Comparison of ENCODE assay signal across 1 cellular context in the genomic region with DNA sequence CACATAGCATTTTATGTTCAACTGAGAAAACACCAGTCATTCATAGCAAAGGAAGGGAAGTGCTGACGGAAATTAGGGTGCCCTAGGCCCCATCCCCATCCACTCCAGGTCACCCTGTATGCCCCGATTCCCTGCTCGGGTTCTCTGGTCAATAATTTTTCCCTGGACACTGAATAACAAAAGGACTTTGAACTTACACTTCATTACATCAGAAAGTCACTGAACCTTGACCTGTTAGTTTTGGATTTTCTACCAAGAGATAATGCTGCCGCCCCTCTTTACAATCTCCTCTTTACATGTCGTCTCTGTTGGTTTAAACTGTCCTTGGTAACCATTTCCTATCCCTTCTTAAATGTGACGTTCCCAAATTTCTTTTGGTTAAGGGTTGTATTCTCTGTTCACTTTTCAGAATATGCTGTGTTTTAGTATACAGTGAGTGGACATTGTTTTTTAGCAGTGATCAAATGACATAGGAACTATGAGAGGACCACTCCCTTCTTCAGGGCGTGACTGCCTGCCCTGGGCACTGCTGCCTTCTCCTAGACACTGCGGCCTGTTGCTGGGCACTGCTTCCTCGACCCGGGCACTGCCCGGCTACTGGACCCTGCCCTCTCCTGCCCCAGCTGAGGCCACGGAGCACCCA.
TF ChIP-seq lines count a peak whose summit lies in the region.

No MANE protein-coding gene starts in this region.

TF ChIP-seq in IMR-90, 13 proteins besides CTCF, POLR2A, EP300 and RAD21:
- TF ChIP-seq, protein P1, sequence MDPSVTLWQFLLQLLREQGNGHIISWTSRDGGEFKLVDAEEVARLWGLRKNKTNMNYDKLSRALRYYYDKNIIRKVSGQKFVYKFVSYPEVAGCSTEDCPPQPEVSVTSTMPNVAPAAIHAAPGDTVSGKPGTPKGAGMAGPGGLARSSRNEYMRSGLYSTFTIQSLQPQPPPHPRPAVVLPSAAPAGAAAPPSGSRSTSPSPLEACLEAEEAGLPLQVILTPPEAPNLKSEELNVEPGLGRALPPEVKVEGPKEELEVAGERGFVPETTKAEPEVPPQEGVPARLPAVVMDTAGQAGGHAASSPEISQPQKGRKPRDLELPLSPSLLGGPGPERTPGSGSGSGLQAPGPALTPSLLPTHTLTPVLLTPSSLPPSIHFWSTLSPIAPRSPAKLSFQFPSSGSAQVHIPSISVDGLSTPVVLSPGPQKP (IDR thresholded peaks at IDR 0.05; ENCODE audit: borderline replicate concordance, low read depth, low read length): no peak
- TF ChIP-seq BHLHE40 (IDR thresholded peaks at IDR 0.05; ENCODE audit: low read depth, low read length): no peak
- no peak for TF ChIP-seq MXI1 (IDR thresholded peaks at IDR 0.05; ENCODE audit: borderline replicate concordance, low read depth, low read length)
- no peak for TF ChIP-seq NFE2L2 (IDR thresholded peaks at IDR 0.05; ENCODE audit: low read depth, low read length)
- TF ChIP-seq MAZ (IDR thresholded peaks at IDR 0.05; ENCODE audit: borderline replicate concordance, low read depth, low read length): no peak
- TF ChIP-seq MAFK (IDR thresholded peaks at IDR 0.05; ENCODE audit: low read depth, low read length): no peak
- TF ChIP-seq CEBPB (IDR thresholded peaks at IDR 0.05; ENCODE audit: low read depth, low read length): no peak
- no peak for TF ChIP-seq RFX5 (IDR thresholded peaks at IDR 0.05; ENCODE audit: low read depth, low read length)
- no peak for TF ChIP-seq CHD1 (IDR thresholded peaks at IDR 0.05; ENCODE audit: low read depth, low read length)
- TF ChIP-seq FOS (IDR thresholded peaks at IDR 0.05; ENCODE audit: low read depth, low read length): no peak
- TF ChIP-seq RCOR1 (IDR thresholded peaks at IDR 0.05; ENCODE audit: insufficient replicate concordance, low read length): no peak
- TF ChIP-seq SMC3 (IDR thresholded peaks at IDR 0.05; ENCODE audit: low read depth, low read length): no peak
- TF ChIP-seq USF2 (IDR thresholded peaks at IDR 0.05; ENCODE audit: low read depth, low read length): no peak
